Comparison of ENCODE assay signal across 1 cellular context in the genomic region with DNA sequence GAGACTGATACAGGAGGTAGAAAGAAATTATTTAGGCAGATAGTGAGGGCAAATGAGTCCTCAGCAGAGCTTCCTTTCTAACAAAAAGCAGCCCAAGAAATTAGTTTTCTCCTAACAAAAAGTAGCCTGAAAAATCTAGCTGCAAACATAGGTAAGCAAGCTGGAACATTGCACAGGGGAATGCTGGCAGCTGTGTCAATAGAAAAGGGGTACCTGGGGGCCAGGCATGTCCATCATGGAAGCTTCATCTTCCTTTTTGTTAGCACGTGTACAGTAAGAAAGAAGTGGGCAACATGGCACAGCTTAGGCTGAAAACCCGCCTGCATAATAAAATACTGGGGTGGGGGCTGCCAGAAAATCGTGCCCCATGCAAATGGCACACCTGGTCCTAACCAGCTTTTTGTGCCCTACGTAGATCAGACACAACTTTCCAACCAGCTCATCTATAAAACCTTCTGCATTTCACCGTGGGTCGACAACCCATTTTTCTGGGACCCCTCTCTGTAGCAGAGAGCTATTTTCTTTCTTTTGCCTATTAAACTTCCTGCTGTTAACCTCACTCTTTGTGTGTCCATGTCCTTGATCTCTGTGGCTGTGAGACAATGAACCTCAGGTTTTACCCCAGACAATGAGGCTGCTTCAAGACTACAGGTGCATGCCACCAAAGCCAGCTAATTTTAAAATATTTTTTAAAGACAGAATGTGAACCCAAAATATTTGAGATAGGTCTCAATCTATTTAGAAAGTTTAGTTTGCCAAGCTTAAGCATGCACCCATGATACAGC.
TF ChIP-seq lines count a peak whose summit lies in the region.

No MANE protein-coding gene starts in this region.

TF ChIP-seq in WTC11, 78 proteins besides CTCF, POLR2A, EP300 and RAD21 (continued from another document):
- TF ChIP-seq, protein P1, sequence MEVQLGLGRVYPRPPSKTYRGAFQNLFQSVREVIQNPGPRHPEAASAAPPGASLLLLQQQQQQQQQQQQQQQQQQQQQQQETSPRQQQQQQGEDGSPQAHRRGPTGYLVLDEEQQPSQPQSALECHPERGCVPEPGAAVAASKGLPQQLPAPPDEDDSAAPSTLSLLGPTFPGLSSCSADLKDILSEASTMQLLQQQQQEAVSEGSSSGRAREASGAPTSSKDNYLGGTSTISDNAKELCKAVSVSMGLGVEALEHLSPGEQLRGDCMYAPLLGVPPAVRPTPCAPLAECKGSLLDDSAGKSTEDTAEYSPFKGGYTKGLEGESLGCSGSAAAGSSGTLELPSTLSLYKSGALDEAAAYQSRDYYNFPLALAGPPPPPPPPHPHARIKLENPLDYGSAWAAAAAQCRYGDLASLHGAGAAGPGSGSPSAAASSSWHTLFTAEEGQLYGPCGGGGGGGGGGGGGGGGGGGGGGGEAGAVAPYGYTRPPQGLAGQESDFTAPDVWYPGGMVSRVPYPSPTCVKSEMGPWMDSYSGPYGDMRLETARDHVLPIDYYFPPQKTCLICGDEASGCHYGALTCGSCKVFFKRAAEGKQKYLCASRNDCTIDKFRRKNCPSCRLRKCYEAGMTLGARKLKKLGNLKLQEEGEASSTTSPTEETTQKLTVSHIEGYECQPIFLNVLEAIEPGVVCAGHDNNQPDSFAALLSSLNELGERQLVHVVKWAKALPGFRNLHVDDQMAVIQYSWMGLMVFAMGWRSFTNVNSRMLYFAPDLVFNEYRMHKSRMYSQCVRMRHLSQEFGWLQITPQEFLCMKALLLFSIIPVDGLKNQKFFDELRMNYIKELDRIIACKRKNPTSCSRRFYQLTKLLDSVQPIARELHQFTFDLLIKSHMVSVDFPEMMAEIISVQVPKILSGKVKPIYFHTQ (CRISPR knock-in tag; IDR thresholded peaks at IDR 0.05), result no peak
- TF ChIP-seq, protein P2, sequence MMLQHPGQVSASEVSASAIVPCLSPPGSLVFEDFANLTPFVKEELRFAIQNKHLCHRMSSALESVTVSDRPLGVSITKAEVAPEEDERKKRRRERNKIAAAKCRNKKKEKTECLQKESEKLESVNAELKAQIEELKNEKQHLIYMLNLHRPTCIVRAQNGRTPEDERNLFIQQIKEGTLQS (CRISPR knock-in tag; conservative IDR thresholded peaks at IDR 0.05), result no peak
- TF ChIP-seq ZNF263 (CRISPR knock-in tag; IDR thresholded peaks at IDR 0.05; ENCODE audit: low read depth), result no peak
- TF ChIP-seq GABPB1 (CRISPR knock-in tag; IDR thresholded peaks at IDR 0.05), result no peak
- TF ChIP-seq, protein P3, sequence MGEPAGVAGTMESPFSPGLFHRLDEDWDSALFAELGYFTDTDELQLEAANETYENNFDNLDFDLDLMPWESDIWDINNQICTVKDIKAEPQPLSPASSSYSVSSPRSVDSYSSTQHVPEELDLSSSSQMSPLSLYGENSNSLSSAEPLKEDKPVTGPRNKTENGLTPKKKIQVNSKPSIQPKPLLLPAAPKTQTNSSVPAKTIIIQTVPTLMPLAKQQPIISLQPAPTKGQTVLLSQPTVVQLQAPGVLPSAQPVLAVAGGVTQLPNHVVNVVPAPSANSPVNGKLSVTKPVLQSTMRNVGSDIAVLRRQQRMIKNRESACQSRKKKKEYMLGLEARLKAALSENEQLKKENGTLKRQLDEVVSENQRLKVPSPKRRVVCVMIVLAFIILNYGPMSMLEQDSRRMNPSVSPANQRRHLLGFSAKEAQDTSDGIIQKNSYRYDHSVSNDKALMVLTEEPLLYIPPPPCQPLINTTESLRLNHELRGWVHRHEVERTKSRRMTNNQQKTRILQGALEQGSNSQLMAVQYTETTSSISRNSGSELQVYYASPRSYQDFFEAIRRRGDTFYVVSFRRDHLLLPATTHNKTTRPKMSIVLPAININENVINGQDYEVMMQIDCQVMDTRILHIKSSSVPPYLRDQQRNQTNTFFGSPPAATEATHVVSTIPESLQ (CRISPR knock-in tag; IDR thresholded peaks at IDR 0.05), result no peak
- no peak for TF ChIP-seq MYBL2 (CRISPR knock-in tag; IDR thresholded peaks at IDR 0.05)
- TF ChIP-seq KAT7 (CRISPR knock-in tag; IDR thresholded peaks at IDR 0.05; ENCODE audit: borderline replicate concordance), result no peak
- no peak for TF ChIP-seq TEAD1 (CRISPR knock-in tag; IDR thresholded peaks at IDR 0.05)
- TF ChIP-seq, protein P4, sequence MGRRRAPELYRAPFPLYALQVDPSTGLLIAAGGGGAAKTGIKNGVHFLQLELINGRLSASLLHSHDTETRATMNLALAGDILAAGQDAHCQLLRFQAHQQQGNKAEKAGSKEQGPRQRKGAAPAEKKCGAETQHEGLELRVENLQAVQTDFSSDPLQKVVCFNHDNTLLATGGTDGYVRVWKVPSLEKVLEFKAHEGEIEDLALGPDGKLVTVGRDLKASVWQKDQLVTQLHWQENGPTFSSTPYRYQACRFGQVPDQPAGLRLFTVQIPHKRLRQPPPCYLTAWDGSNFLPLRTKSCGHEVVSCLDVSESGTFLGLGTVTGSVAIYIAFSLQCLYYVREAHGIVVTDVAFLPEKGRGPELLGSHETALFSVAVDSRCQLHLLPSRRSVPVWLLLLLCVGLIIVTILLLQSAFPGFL (CRISPR knock-in tag; IDR thresholded peaks at IDR 0.05; ENCODE audit: borderline replicate concordance), result no peak
